Comparison of ENCODE assay signal across 9 cellular contexts in the genomic region with DNA sequence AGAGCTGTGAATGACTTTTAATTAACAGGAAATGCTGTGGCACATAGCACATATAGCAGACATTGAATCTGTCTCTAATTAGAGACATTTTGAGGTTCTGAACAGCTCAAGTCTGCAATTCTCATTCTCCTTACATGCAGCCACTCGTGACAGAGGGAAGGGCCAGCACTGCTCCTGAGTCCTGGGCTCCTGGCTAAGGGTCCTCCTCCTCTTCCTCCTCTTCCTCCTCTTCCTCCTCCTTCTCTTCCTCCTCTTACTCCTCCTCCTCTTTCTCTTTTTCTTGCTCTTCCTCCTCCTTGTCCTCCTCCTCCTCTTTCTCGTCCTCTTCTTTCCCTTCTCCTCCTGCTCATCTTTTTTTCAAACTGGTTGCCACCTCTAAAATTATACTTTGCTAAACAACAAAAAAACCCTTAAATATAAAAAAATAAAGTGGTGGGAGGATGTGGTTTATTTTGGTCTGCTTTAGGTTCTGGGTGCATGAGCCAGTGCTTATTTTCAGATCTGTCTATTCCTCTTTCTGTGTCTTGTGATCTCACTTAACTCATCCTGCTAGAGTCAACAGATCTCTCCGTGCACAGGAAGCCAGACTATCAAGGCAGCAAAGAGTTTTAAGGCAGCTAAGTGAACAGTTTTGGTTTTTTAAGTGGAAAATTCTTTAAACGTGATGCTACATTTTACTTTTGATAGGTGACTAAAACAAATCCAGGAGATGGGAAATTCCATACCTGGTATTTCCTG.
DNase-seq lines count a peak whose midpoint lies in the region; ATAC-seq and TF ChIP-seq lines count a peak whose summit lies in the region.
"Had no signal": no experiment of that assay in that cellular context is flagged by ENCODE, and none has a peak within 500 bp of the region (broad histone marks: within the 10 kb centered on the region; RNA-seq: fewer than 3 reads in every experiment).

No MANE protein-coding gene starts in this region.

- peaks cover 0 to 3% (median 0%) of the 10 kb centered on the region in 3 donors for H3K9me3 ChIP-seq in skeletal muscle tissue (ENCODE audit: control insufficient read depth in 3 of 3, low read length in 3 of 3)
- no peaks in the 10 kb centered on the region for H3K9me3 ChIP-seq in HAP-1
- no peaks in the 10 kb centered on the region for H3K9me3 ChIP-seq in neural progenitor cell (ENCODE audit: low read depth)

- H3K9ac ChIP-seq in skeletal muscle tissue (ENCODE audit: low read depth in 1 of 3, low read length in 3 of 3) (no peak overlapping the region), neural progenitor cell (no peak overlapping the region)

- no peak overlapping the region for H3K4me2 ChIP-seq in neural progenitor cell

- H3K27me3 Mint-ChIP-seq in activated naive CD8-positive, alpha-beta T cell treated with anti-CD3 and anti-CD28 coated beads, Interleukin-2, amount 10 ng/mL, durations not matched to agents 7 days and 5 days = no peaks in the 10 kb centered on the region
- H3K27me3 Mint-ChIP-seq in neural progenitor cell (ENCODE audit: insufficient read depth, low read depth) = peaks cover 15% of the 10 kb centered on the region

- H3K4me3 ChIP-seq in skeletal muscle tissue (ENCODE audit: low read length in 3 of 3) (no peak overlapping the region), HAP-1 (no peak overlapping the region), neural progenitor cell (no peak overlapping the region)

- TF ChIP-seq CTCF in GM10266 (IDR thresholded peaks at IDR 0.05; ENCODE audit: control insufficient read depth, insufficient read depth, low read depth, missing control alignments) = no peak
- no peak for TF ChIP-seq CTCF in GM20000 (IDR thresholded peaks at IDR 0.05; ENCODE audit: extremely low read depth, missing control alignments)
- no peak for TF ChIP-seq CTCF in neural progenitor cell (IDR thresholded peaks at IDR 0.05)

- H3K9me3 Mint-ChIP-seq in activated naive CD8-positive, alpha-beta T cell treated with anti-CD3 and anti-CD28 coated beads, Interleukin-2, amount 10 ng/mL, durations not matched to agents 7 days and 5 days = peaks cover 8% of the 10 kb centered on the region
- peaks cover 8% of the 10 kb centered on the region for H3K9me3 Mint-ChIP-seq in neural progenitor cell

- peaks cover 13% of the 10 kb centered on the region for H3K36me3 Mint-ChIP-seq in activated naive CD8-positive, alpha-beta T cell treated with anti-CD3 and anti-CD28 coated beads, Interleukin-2, amount 10 ng/mL, durations not matched to agents 7 days and 5 days
- peaks cover 3% of the 10 kb centered on the region for H3K36me3 Mint-ChIP-seq in neural progenitor cell

- ATAC-seq in HG03565 (IDR thresholded peaks at IDR 0.05; ENCODE audit: unreplicated experiment) = peak; percentile 95
- ATAC-seq in activated naive CD8-positive, alpha-beta T cell treated with anti-CD3 and anti-CD28 coated beads, Interleukin-2, amount 10 ng/mL, durations not matched to agents 7 days and 5 days (ENCODE audit: low read depth) = peak; percentile 98

- DNase-seq in GM10266 (ENCODE audit: extremely low spot score) (peak; percentile 71), GM20000 (ENCODE audit: low spot score) (peak; percentile 65), HAP-1 (ENCODE audit: low spot score in 2 of 2) (no peak), NCI-H510A treated with DMSO at 0.1 percent for 48 hours (lab: John Stamatoyannopoulos, UW) (no peak), neural progenitor cell (ENCODE audit: low spot score) (no peak)
- DNase-seq in activated naive CD8-positive, alpha-beta T cell treated with anti-CD3 and anti-CD28 coated beads, Interleukin-2, amount 10 ng/mL, durations not matched to agents 7 days and 5 days = no peak

- H3K27me3 ChIP-seq in skeletal muscle tissue (ENCODE audit: control insufficient read depth in 3 of 3, insufficient read depth in 3 of 3, low read length in 3 of 3) (peaks cover 0 to 8% (median 0%) of the 10 kb centered on the region in 3 donors), HAP-1 (ENCODE audit: low read depth) (no peaks in the 10 kb centered on the region), neural progenitor cell (no peaks in the 10 kb centered on the region)

- no peaks in the 10 kb centered on the region for H3K79me2 ChIP-seq in neural progenitor cell (ENCODE audit: low read depth)

- H3K27ac ChIP-seq in skeletal muscle tissue (ENCODE audit: low read depth, low read length) = peak overlapping the region; percentile 64
- H3K27ac ChIP-seq in neural progenitor cell = no peak overlapping the region
- H3K27ac ChIP-seq: epithelial cell of prostate had no signal

- in situ Hi-C loops in HAP-1 (cut with MboI; ENCODE audit: low sequenced_read_pairs) = no loop called here

- peak overlapping the region; percentile 95 for H3K27ac Mint-ChIP-seq in activated naive CD8-positive, alpha-beta T cell treated with anti-CD3 and anti-CD28 coated beads, Interleukin-2, amount 10 ng/mL, durations not matched to agents 7 days and 5 days
- H3K27ac Mint-ChIP-seq in neural progenitor cell = no peak overlapping the region

- H3K4me1 ChIP-seq in skeletal muscle tissue (ENCODE audit: control insufficient read depth in 3 of 3, insufficient read depth in 3 of 3, low read length in 3 of 3) (peaks cover 14 to 23% (median 15%) of the 10 kb centered on the region in 3 donors), HAP-1 (no peaks in the 10 kb centered on the region), neural progenitor cell (peaks cover 10% of the 10 kb centered on the region)

- H3K36me3 ChIP-seq in skeletal muscle tissue (ENCODE audit: control insufficient read depth in 3 of 3, insufficient read depth in 3 of 3, low read length in 3 of 3) (no peaks in the 10 kb centered on the region), HAP-1 (replicated peaks) (no peaks in the 10 kb centered on the region), neural progenitor cell (no peaks in the 10 kb centered on the region)

- H3K4me3 Mint-ChIP-seq in activated naive CD8-positive, alpha-beta T cell treated with anti-CD3 and anti-CD28 coated beads, Interleukin-2, amount 10 ng/mL, durations not matched to agents 7 days and 5 days = peak overlapping the region; percentile 69
- no peak overlapping the region for H3K4me3 Mint-ChIP-seq in neural progenitor cell

- no peak overlapping the region for H2AFZ ChIP-seq in neural progenitor cell (replicated peaks)

- POLR2A ChIA-PET in activated naive CD8-positive, alpha-beta T cell treated with anti-CD3 and anti-CD28 coated beads, Interleukin-2, amount 10 ng/mL, durations not matched to agents 7 days and 5 days (lab: Charles Lee) = interaction anchor here (0.6 to 1.7 kb wide), 5 partner anchors 14 to 177 kb away, joined by 3 to 9 read pairs (median 3); no protein-coding TSS in a partner anchor

- no peaks in the 10 kb centered on the region for H4K20me1 ChIP-seq in neural progenitor cell (ENCODE audit: low read depth)

- no peaks in the 10 kb centered on the region for H3F3A ChIP-seq in neural progenitor cell (ENCODE audit: low read depth)

- peaks cover 33% of the 10 kb centered on the region for H3K4me1 Mint-ChIP-seq in activated naive CD8-positive, alpha-beta T cell treated with anti-CD3 and anti-CD28 coated beads, Interleukin-2, amount 10 ng/mL, durations not matched to agents 7 days and 5 days
- H3K4me1 Mint-ChIP-seq in neural progenitor cell = peaks cover 53% of the 10 kb centered on the region

Comparison
In these comparisons a context has a peak if more than half of its experiments do, and no peak if none do; other contexts are left out.
1. DNase-seq: peak in GM10266 (single experiment) and GM20000 (single experiment); none in activated naive CD8-positive, alpha-beta T cell treated with anti-CD3 and anti-CD28 coated beads, Interleukin-2, amount 10 ng/mL, durations not matched to agents 7 days and 5 days (single experiment), HAP-1 (0 of 2), NCI-H510A treated with DMSO at 0.1 percent for 48 hours (single experiment) and neural progenitor cell (single experiment).